10 cellular contexts compared by ENCODE assay signal in the genomic region with DNA sequence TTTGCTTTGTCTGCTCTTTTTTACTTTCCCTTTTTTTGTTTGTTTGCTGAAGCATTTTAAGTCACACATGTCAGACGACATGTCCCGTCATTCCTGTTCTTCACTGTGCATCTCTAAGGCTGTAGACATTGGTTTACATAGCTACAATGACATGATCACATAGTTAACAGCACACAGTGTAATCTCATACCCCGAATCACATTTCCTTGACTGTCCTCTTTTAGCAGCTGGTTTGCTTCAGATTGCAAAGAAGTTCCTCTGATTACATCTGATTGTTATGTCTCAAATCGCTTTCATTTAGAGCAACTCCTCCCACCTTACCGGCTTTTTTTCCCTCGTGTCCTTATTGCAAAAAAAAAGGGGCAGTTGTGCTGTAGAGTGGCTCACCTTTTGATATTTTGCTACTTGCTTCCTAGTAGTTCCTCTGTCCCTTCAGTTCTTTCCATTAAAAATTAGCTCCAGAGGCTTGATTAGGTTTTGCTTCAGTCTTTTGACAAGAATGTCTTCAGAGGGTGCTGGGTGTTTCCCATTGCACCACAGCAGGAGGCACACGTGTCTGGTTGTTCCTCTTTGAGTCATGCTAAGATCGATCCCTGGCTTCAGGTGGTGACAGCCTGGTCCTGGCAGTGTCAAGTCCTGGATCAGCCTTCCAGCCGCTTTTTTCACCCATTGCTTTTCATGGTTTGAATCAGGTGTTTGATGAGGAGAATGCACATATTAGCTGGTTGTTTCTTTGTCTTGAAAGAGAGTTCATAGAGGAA. TPM values are rescaled to one million over a fixed set of nuclear protein-coding genes. Genes with fewer than 3 reads are reported as not detected.
DNase-seq lines count a peak whose midpoint lies in the region; ATAC-seq and TF ChIP-seq lines count a peak whose summit lies in the region.
"Had no signal": no experiment of that assay in that cellular context is flagged by ENCODE, and none has a peak within 500 bp of the region (broad histone marks: within the 10 kb centered on the region; RNA-seq: fewer than 3 reads in every experiment).

No MANE protein-coding gene starts in this region.

- no peak for TF ChIP-seq CTCF in Calu3 (IDR thresholded peaks at IDR 0.05; ENCODE audit: unreplicated experiment)
- no peak for TF ChIP-seq CTCF in HL-60 (IDR thresholded peaks at IDR 0.05; ENCODE audit: insufficient read depth, low read length)
- no peak for TF ChIP-seq CTCF in tibial nerve (IDR thresholded peaks at IDR 0.05)

- H3K4me3 ChIP-seq in HL-60 (replicated peaks; ENCODE audit: insufficient read depth, low read length) (no peak overlapping the region), tibial nerve (no peak overlapping the region)

- peak overlapping the region; percentile 39 for H3K4me3 Mint-ChIP-seq in Calu3 (ENCODE audit: low read depth, unreplicated experiment)
- peak overlapping the region; percentile 6 for H3K4me3 Mint-ChIP-seq in activated T-helper 1 cell treated with anti-CD3 and anti-CD28 coated beads, Interleukin-12 subunit alpha, Interleukin-12 subunit beta, Interleukin-2, Interleukin-4 antibody, amounts not matched to agents 30 ng/mL and 10 ng/mL and 1 ng/mL, durations not matched to agents 14 hours and 24 hours and 36 hours
- H3K4me3 Mint-ChIP-seq: effector memory CD8-positive, alpha-beta T cell had no signal

- peaks cover 37% of the 10 kb centered on the region for H3K4me1 Mint-ChIP-seq in Calu3 (ENCODE audit: low read depth, unreplicated experiment)
- peaks cover 41% of the 10 kb centered on the region for H3K4me1 Mint-ChIP-seq in activated T-helper 1 cell treated with anti-CD3 and anti-CD28 coated beads, Interleukin-12 subunit alpha, Interleukin-12 subunit beta, Interleukin-2, Interleukin-4 antibody, amounts not matched to agents 30 ng/mL and 10 ng/mL and 1 ng/mL, durations not matched to agents 14 hours and 24 hours and 36 hours (ENCODE audit: low read depth)

- H3K4me1 ChIP-seq in tibial nerve: peaks cover 0 to 37% (median 0%) of the 10 kb centered on the region in 4 donors

- ATAC-seq in GM18502 (IDR thresholded peaks at IDR 0.05; ENCODE audit: poor library complexity, unreplicated experiment) (no peak), GM21825 (IDR thresholded peaks at IDR 0.05; ENCODE audit: unreplicated experiment) (no peak)
- ATAC-seq: effector memory CD8-positive, alpha-beta T cell had no signal

- peaks cover 0 to 35% (median 6%) of the 10 kb centered on the region in 3 donors for H3K36me3 ChIP-seq in tibial nerve

- no peak overlapping the region for H3K27ac ChIP-seq in HL-60 (replicated peaks)
- no peak overlapping the region for H3K27ac ChIP-seq in tibial nerve

- WGBS in tibial nerve, 2 donors: 69 to 70% methylated on average over 9 of the region's 9 CpGs

- no peaks in the 10 kb centered on the region for H3K27me3 Mint-ChIP-seq in Calu3 (ENCODE audit: unreplicated experiment)
- no peaks in the 10 kb centered on the region for H3K27me3 Mint-ChIP-seq in activated T-helper 1 cell treated with anti-CD3 and anti-CD28 coated beads, Interleukin-12 subunit alpha, Interleukin-12 subunit beta, Interleukin-2, Interleukin-4 antibody, amounts not matched to agents 30 ng/mL and 10 ng/mL and 1 ng/mL, durations not matched to agents 14 hours and 24 hours and 36 hours (ENCODE audit: insufficient read depth)
- H3K27me3 Mint-ChIP-seq: effector memory CD8-positive, alpha-beta T cell had no signal

- H3K9me3 ChIP-seq in tibial nerve: no peaks in the 10 kb centered on the region

- H3K36me3 Mint-ChIP-seq in Calu3 (ENCODE audit: insufficient read depth, unreplicated experiment): peaks cover 21% of the 10 kb centered on the region
- peaks cover 37% of the 10 kb centered on the region for H3K36me3 Mint-ChIP-seq in activated T-helper 1 cell treated with anti-CD3 and anti-CD28 coated beads, Interleukin-12 subunit alpha, Interleukin-12 subunit beta, Interleukin-2, Interleukin-4 antibody, amounts not matched to agents 30 ng/mL and 10 ng/mL and 1 ng/mL, durations not matched to agents 14 hours and 24 hours and 36 hours (ENCODE audit: low read depth)

- no TSS peak for BruUV-seq in Calu3 (replicated peaks; lab: Mats Ljungman, UMichigan)

- CTCF ChIA-PET in Calu3 (lab: Charles Lee): interaction anchor here (0.6 to 1.8 kb wide), 3 partner anchors 9 to 589 kb away, joined by 3 to 7 read pairs (median 4); no protein-coding TSS in a partner anchor

- no peaks in the 10 kb centered on the region for H3K27me3 ChIP-seq in HL-60 (ENCODE audit: insufficient read depth, poor library complexity, severe bottlenecking)
- no peaks in the 10 kb centered on the region for H3K27me3 ChIP-seq in tibial nerve

- TF ChIP-seq POLR2A in tibial nerve (IDR thresholded peaks at IDR 0.05): no peak

- DNase-seq in Calu3 (peak; percentile 77), HL-60 (ENCODE audit: low read depth in 1 of 2, low spot score in 1 of 2) (peak; percentile 24 to 75), mucosa of gallbladder (ENCODE audit: low spot score) (peak; percentile 91), tibial nerve (ENCODE audit: low spot score in 2 of 2) (no peak)
- no peak for DNase-seq in activated T-helper 1 cell treated with anti-CD3 and anti-CD28 coated beads, Interleukin-12 subunit alpha, Interleukin-12 subunit beta, Interleukin-2, Interleukin-4 antibody, amounts not matched to agents 30 ng/mL and 10 ng/mL and 1 ng/mL, durations not matched to agents 14 hours and 24 hours and 36 hours (ENCODE audit: low spot score)
- DNase-seq: activated gamma-delta T cell; effector memory CD8-positive, alpha-beta T cell; SW 1271 had no signal

- no peak for TF ChIP-seq EP300 in tibial nerve (IDR thresholded peaks at IDR 0.05)

- intact Hi-C loops in Calu3 (cut with micrococcal nuclease; ENCODE audit: unreplicated experiment): no loop called here
- intact Hi-C loops in activated T-helper 1 cell treated with anti-CD3 and anti-CD28 coated beads, Interleukin-12 subunit alpha, Interleukin-12 subunit beta, Interleukin-2, Interleukin-4 antibody, amounts not matched to agents 30 ng/mL and 10 ng/mL and 1 ng/mL, durations not matched to agents 14 hours and 24 hours and 36 hours (cut with micrococcal nuclease): no loop called here

- no peaks in the 10 kb centered on the region for H3K9me3 Mint-ChIP-seq in Calu3 (ENCODE audit: low read depth, unreplicated experiment)
- no peaks in the 10 kb centered on the region for H3K9me3 Mint-ChIP-seq in activated T-helper 1 cell treated with anti-CD3 and anti-CD28 coated beads, Interleukin-12 subunit alpha, Interleukin-12 subunit beta, Interleukin-2, Interleukin-4 antibody, amounts not matched to agents 30 ng/mL and 10 ng/mL and 1 ng/mL, durations not matched to agents 14 hours and 24 hours and 36 hours
- H3K9me3 Mint-ChIP-seq: effector memory CD8-positive, alpha-beta T cell had no signal

- H3K27ac Mint-ChIP-seq in Calu3 (ENCODE audit: unreplicated experiment): peak overlapping the region; percentile 16
- H3K27ac Mint-ChIP-seq in activated T-helper 1 cell treated with anti-CD3 and anti-CD28 coated beads, Interleukin-12 subunit alpha, Interleukin-12 subunit beta, Interleukin-2, Interleukin-4 antibody, amounts not matched to agents 30 ng/mL and 10 ng/mL and 1 ng/mL, durations not matched to agents 14 hours and 24 hours and 36 hours: peak overlapping the region; percentile 30

RNA-seq across cellular contexts. Expression of a gene that starts 35.0 kb away (rescaled TPM):
- total RNA-seq in Calu3 (2022) (130 and 147 TPM in 2 replicates), mucosa of gallbladder (146 TPM), tibial nerve (10 to 100 TPM; 53.7 to 78.0 (median 73.3) TPM)
- total RNA-seq in activated T-helper 1 cell treated with anti-CD3 and anti-CD28 coated beads, Interleukin-12 subunit alpha, Interleukin-12 subunit beta, Interleukin-2, Interleukin-4 antibody, amounts not matched to agents 30 ng/mL and 10 ng/mL and 1 ng/mL, durations not matched to agents 14 hours and 24 hours and 36 hours: 66.9 and 68.1 TPM in 2 replicates

RNA-seq across cellular contexts. Expression of a gene that starts 35.4 kb away (rescaled TPM):
- total RNA-seq in Calu3 (2022) (31.8 and 35.0 TPM in 2 replicates), mucosa of gallbladder (45.6 TPM), tibial nerve (10 to 100 TPM; 41.0 to 46.8 (median 42.6) TPM)
- total RNA-seq in activated T-helper 1 cell treated with anti-CD3 and anti-CD28 coated beads, Interleukin-12 subunit alpha, Interleukin-12 subunit beta, Interleukin-2, Interleukin-4 antibody, amounts not matched to agents 30 ng/mL and 10 ng/mL and 1 ng/mL, durations not matched to agents 14 hours and 24 hours and 36 hours: 7.7 and 8.3 TPM in 2 replicates

Comparison
In these comparisons a context has a peak if more than half of its experiments do, and no peak if none do; other contexts are left out.
1. DNase-seq: peak in Calu3 (single experiment), HL-60 (2 of 2) and mucosa of gallbladder (single experiment); none in activated T-helper 1 cell treated with anti-CD3 and anti-CD28 coated beads, Interleukin-12 subunit alpha, Interleukin-12 subunit beta, Interleukin-2, Interleukin-4 antibody, amounts not matched to agents 30 ng/mL and 10 ng/mL and 1 ng/mL, durations not matched to agents 14 hours and 24 hours and 36 hours (single experiment) and tibial nerve (0 of 2).